In genomic region chr10:84415539-84416244, GRCh38 we compare ENCODE assay signal across 19 cellular contexts.
DNase-seq lines count a peak whose midpoint lies in the region; ATAC-seq and TF ChIP-seq lines count a peak whose summit lies in the region.
"Had no signal": no experiment of that assay in that cellular context is flagged by ENCODE, and none has a peak within 500 bp of the region (broad histone marks: within the 10 kb centered on the region; RNA-seq: fewer than 3 reads in every experiment).

No MANE protein-coding gene starts in this region.

- H3K4me3 ChIP-seq in astrocyte of the cerebellum (ENCODE audit: low read depth, low read length), result no peak overlapping the region
- H3K4me3 ChIP-seq in thyroid gland (replicated peaks in 1 of 3), result no peak overlapping the region
- H3K4me3 ChIP-seq: heart right ventricle had no signal

- ATAC-seq in activated naive CD8-positive, alpha-beta T cell treated with anti-CD3 and anti-CD28 coated beads, Interleukin-2, amount 50 U/mL, for 24 hours, result no peak
- peak; percentile 96 for ATAC-seq in left lobe of liver
- ATAC-seq: activated CD4-positive, CD25-positive, alpha-beta regulatory T cell treated with anti-CD3 and anti-CD28 coated beads, Interleukin-2, amount 50 U/mL, for 24 hours; effector memory CD8-positive, alpha-beta T cell had no signal

- H3K27ac ChIP-seq in thyroid gland, result no peak overlapping the region
- H3K27ac ChIP-seq: heart right ventricle had no signal

- in situ Hi-C loops in astrocyte of the cerebellum (cut with HindIII; ENCODE audit: low sequenced_read_pairs), result no loop called here

- no peaks in the 10 kb centered on the region for H3K36me3 ChIP-seq in thyroid gland

- H3K4me1 Mint-ChIP-seq in activated naive CD8-positive, alpha-beta T cell (ENCODE audit: low read depth), result peaks cover 37% of the 10 kb centered on the region
- peaks cover 5% of the 10 kb centered on the region for H3K4me1 Mint-ChIP-seq in activated naive CD8-positive, alpha-beta T cell treated with anti-CD3 and anti-CD28 coated beads, Interleukin-2, amount 50 U/mL, for 24 hours

- no peaks in the 10 kb centered on the region for H3K9me3 ChIP-seq in thyroid gland

- no peak for TF ChIP-seq CTCF in astrocyte of the cerebellum (IDR thresholded peaks at IDR 0.05; ENCODE audit: low read depth, low read length, missing control alignments)
- no peak for TF ChIP-seq CTCF in thyroid gland (IDR thresholded peaks at IDR 0.05)

- no peak for DNase-seq in activated naive CD8-positive, alpha-beta T cell treated with anti-CD3 and anti-CD28 coated beads, Interleukin-2, amount 50 U/mL, for 24 hours
- DNase-seq in astrocyte of the cerebellum (ENCODE audit: low read depth) (peak; percentile 40), left lobe of liver (ENCODE audit: low spot score) (peak; percentile 71), thyroid gland (peak; percentile 58 to 65), iPS-NIHi7 (ENCODE audit: extremely low spot score) (no peak), OCI-M2 (lab: John Stamatoyannopoulos, UW; ENCODE audit: unreplicated experiment) (no peak), 8988T (no peak)
- DNase-seq: ACHN; CD4-positive, alpha-beta T cell; DMS53; effector memory CD8-positive, alpha-beta T cell; heart right ventricle; HFFc6; NCI-H1694; stimulated activated naive CD4-positive, alpha-beta T cell treated with Interleukin-2 at 50 U/mL for 16 hours had no signal

- H3K36me3 Mint-ChIP-seq in activated naive CD8-positive, alpha-beta T cell, result peaks cover 65% of the 10 kb centered on the region
- peaks cover 83% of the 10 kb centered on the region for H3K36me3 Mint-ChIP-seq in activated naive CD8-positive, alpha-beta T cell treated with anti-CD3 and anti-CD28 coated beads, Interleukin-2, amount 50 U/mL, for 24 hours (ENCODE audit: low read depth)

- peaks cover 41% of the 10 kb centered on the region for H3K9me3 Mint-ChIP-seq in activated naive CD8-positive, alpha-beta T cell (ENCODE audit: low read depth)
- peaks cover 53% of the 10 kb centered on the region for H3K9me3 Mint-ChIP-seq in activated naive CD8-positive, alpha-beta T cell treated with anti-CD3 and anti-CD28 coated beads, Interleukin-2, amount 50 U/mL, for 24 hours

- peak overlapping the region; percentile 34 for H3K27ac Mint-ChIP-seq in activated naive CD8-positive, alpha-beta T cell
- no peak overlapping the region for H3K27ac Mint-ChIP-seq in activated naive CD8-positive, alpha-beta T cell treated with anti-CD3 and anti-CD28 coated beads, Interleukin-2, amount 50 U/mL, for 24 hours
- H3K27ac Mint-ChIP-seq: activated T-helper 2 cell treated with anti-CD3 and anti-CD28 coated beads, Interferon-gamma antibody, Interleukin-2, Interleukin-4, amounts not matched to agents 10 μg/mL and 5 μg/mL and 100 μg/mL, durations not matched to agents 14 hours and 24 hours and 36 hours; CD4-positive, alpha-beta T cell; effector memory CD8-positive, alpha-beta T cell; HFFc6; type B pancreatic cell had no signal

- no peak for TF ChIP-seq POLR2A in thyroid gland (IDR thresholded peaks at IDR 0.05)

- H3K4me3 Mint-ChIP-seq in activated naive CD8-positive, alpha-beta T cell, result no peak overlapping the region
- no peak overlapping the region for H3K4me3 Mint-ChIP-seq in activated naive CD8-positive, alpha-beta T cell treated with anti-CD3 and anti-CD28 coated beads, Interleukin-2, amount 50 U/mL, for 24 hours
- H3K4me3 Mint-ChIP-seq: CD4-positive, alpha-beta T cell; HFFc6; type B pancreatic cell had no signal

- H3K27me3 ChIP-seq in thyroid gland, result no peaks in the 10 kb centered on the region
- H3K27me3 ChIP-seq: heart right ventricle had no signal

- intact Hi-C loops in thyroid gland (cut with DNase I), result no loop called here

- peaks cover 8 to 14% of the 10 kb centered on the region in 2 donors for H3K4me1 ChIP-seq in thyroid gland

- WGBS in thyroid gland, 2 donors, result 76 to 82% methylated on average over 9 to 10 of the region's 10 CpGs

- H3K27me3 Mint-ChIP-seq in activated naive CD8-positive, alpha-beta T cell, result no peaks in the 10 kb centered on the region
- no peaks in the 10 kb centered on the region for H3K27me3 Mint-ChIP-seq in activated naive CD8-positive, alpha-beta T cell treated with anti-CD3 and anti-CD28 coated beads, Interleukin-2, amount 50 U/mL, for 24 hours
- H3K27me3 Mint-ChIP-seq: CD4-positive, alpha-beta T cell; effector memory CD8-positive, alpha-beta T cell; type B pancreatic cell had no signal

Comparison
In these comparisons a context has a peak if more than half of its experiments do, and no peak if none do; other contexts are left out.
1. DNase-seq: peak in astrocyte of the cerebellum (single experiment), left lobe of liver (single experiment) and thyroid gland (2 of 2); none in activated naive CD8-positive, alpha-beta T cell treated with anti-CD3 and anti-CD28 coated beads, Interleukin-2, amount 50 U/mL, for 24 hours (single experiment), iPS-NIHi7 (single experiment), OCI-M2 (single experiment) and 8988T (single experiment).